ENCODE assay signal across 5 cellular contexts in genomic region chr15:28310454-28310853, GRCh38. TPM values are rescaled to one million over a fixed set of nuclear protein-coding genes. Genes with fewer than 3 reads are reported as not detected.
"Had no signal": no experiment of that assay in that cellular context is flagged by ENCODE, and none has a peak within 500 bp of the region (broad histone marks: within the 10 kb centered on the region; RNA-seq: fewer than 3 reads in every experiment).

No MANE protein-coding gene starts in this region.

RNA-seq across cellular contexts. Expression of gene GOLGA6L24, which starts 47.4 kb away (rescaled TPM):
- total RNA-seq: GM23338, H1, H9, HT-29, IMR-90 had no signal
- polyA plus RNA-seq: GM23338, H1, IMR-90 had no signal
